ENCODE assay signal across 19 cellular contexts in the genomic region with DNA sequence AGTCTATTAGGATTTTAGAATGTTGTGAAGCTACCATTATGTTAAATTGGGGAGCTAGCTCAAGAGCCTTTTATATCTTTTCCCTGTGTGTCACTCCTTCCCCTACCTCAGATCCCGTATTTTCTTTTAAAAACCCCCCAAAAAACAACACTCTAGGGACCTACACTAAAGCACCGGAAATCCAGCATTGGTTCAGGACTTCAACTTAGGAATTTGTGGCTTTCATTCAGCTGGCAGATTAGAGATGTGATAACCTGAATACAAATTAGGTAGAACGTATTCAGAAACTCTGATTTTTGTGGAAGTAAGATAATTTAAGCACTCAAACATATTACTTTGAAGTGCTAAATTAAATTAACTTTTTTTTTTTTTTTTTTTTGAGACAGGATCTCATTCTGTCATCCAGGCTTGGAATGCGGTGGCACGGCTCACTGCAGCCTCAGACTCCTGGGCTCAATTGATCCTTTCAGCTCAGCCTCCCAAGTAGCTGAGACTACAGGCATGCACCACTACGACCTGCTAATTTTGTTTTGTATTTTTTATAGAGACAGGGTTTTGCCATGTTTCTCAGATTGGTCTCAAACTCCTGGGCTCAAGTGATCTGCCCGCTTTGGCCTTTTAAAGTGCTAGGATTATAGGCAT. TPM values are rescaled to one million over a fixed set of nuclear protein-coding genes. Genes with fewer than 3 reads are reported as not detected.
A peak's percentile ranks its signal among the peaks of the same experiment; 100 is the strongest.
DNase-seq lines count a peak whose midpoint lies in the region; ATAC-seq and TF ChIP-seq lines count a peak whose summit lies in the region.
"Had no signal": no experiment of that assay in that cellular context is flagged by ENCODE, and none has a peak within 500 bp of the region (broad histone marks: within the 10 kb centered on the region; RNA-seq: fewer than 3 reads in every experiment).

No MANE protein-coding gene starts in this region.

- CTCF ChIA-PET in RWPE1 (lab: Yijun Ruan, JAX), result interaction anchor here (0.7 to 1.5 kb wide), 5 partner anchors 34 to 1038 kb away, joined by 3 to 9 read pairs (median 5); no protein-coding TSS in a partner anchor

- H3K9me3 ChIP-seq in SJCRH30 (replicated peaks), result no peaks in the 10 kb centered on the region

- H3K4me3 ChIP-seq in SJCRH30 (peak overlapping the region; percentile 48), dorsolateral prefrontal cortex (peak overlapping the region in 34 of 59 donors; percentile 0 to 42 (median 18))

- no peaks in the 10 kb centered on the region for H3K36me3 ChIP-seq in SJCRH30

- POLR2A ChIA-PET in RWPE1 (lab: Yijun Ruan, JAX; ENCODE audit: low non-redundant PET), result no interaction called here

- intact Hi-C loops in dorsolateral prefrontal cortex (cut with DNase I), result no loop called here

- DNase-seq in Daoy (ENCODE audit: low read depth), result peak; percentile 23
- DNase-seq in SJCRH30, result peak; percentile 38 to 75
- no peak for DNase-seq in dorsolateral prefrontal cortex
- DNase-seq in mesothelial cell of epicardium (ENCODE audit: low spot score in 2 of 2, unreplicated experiment in 2 of 2), result no peak
- DNase-seq in RWPE1 (ENCODE audit: low spot score), result no peak
- DNase-seq in AG20443 (ENCODE audit: low spot score), result no peak
- DNase-seq: C1 segment of cervical spinal cord, DMS 273 treated with DMSO at 0.1 percent for 48 hours, H7, IMR-90, Karpas-422, MM.1S, NCI-H1092 treated with DMSO at 0.1 percent for 48 hours, NCI-H1694, NCI-H2227 treated with DMSO at 0.1 percent for 48 hours, NCI-H524, SHP77 treated with DMSO at 0.1 percent for 48 hours had no signal

- H3K4me1 Mint-ChIP-seq in mesothelial cell of epicardium, result peaks cover 38% of the 10 kb centered on the region

- peaks cover 25% of the 10 kb centered on the region for H3K4me1 ChIP-seq in SJCRH30

- H3K36me3 Mint-ChIP-seq in mesothelial cell of epicardium, result no peaks in the 10 kb centered on the region

- ATAC-seq in HG03097 (IDR thresholded peaks at IDR 0.05; ENCODE audit: low FRiP score, unreplicated experiment) (no peak), HG02610 (IDR thresholded peaks at IDR 0.05; ENCODE audit: unreplicated experiment) (no peak)

- H3K9me3 Mint-ChIP-seq in mesothelial cell of epicardium, result no peaks in the 10 kb centered on the region

- peak overlapping the region; percentile 59 for H3K27ac ChIP-seq in SJCRH30
- peak overlapping the region in 26 of 59 donors; percentile 0 to 55 (median 12) for H3K27ac ChIP-seq in dorsolateral prefrontal cortex
- no peak overlapping the region for H3K27ac ChIP-seq in RWPE1

- H3K27me3 ChIP-seq in SJCRH30 (no peaks in the 10 kb centered on the region), dorsolateral prefrontal cortex (no peaks in the 10 kb centered on the region)

- H3K4me3 Mint-ChIP-seq in mesothelial cell of epicardium, result no peak overlapping the region

- H3K27ac Mint-ChIP-seq in mesothelial cell of epicardium, result peak overlapping the region; percentile 58

- no peaks in the 10 kb centered on the region for H3K27me3 Mint-ChIP-seq in mesothelial cell of epicardium (ENCODE audit: low read depth)

- TF ChIP-seq CTCF in dorsolateral prefrontal cortex (IDR thresholded peaks at IDR 0.05 in 54 of 56, conservative IDR thresholded peaks at IDR 0.05 in 2 of 56; ENCODE audit: low read depth in 1 of 56, partially characterized antibody in 56 of 56) (peak in 1 of 56 donors; percentile 7), mesothelial cell of epicardium (IDR thresholded peaks at IDR 0.05; ENCODE audit: unreplicated experiment) (no peak), RWPE1 (conservative IDR thresholded peaks at IDR 0.05; ENCODE audit: low read depth) (no peak)

RNA-seq across cellular contexts. Expression of gene TBC1D12, which starts 6.8 kb away (rescaled TPM):
- 8.1 and 10.9 TPM in 2 replicates for total RNA-seq in Daoy (2014; rRNA removed; shearing (Covaris generic))
- 9.7 and 13.2 TPM in 2 replicates for total RNA-seq in SJCRH30 (2014; rRNA removed; shearing (Covaris generic))
- total RNA-seq in dorsolateral prefrontal cortex (10 to 100 TPM; 13.7 to 84.3 (median 27.5) TPM), mesothelial cell of epicardium (8.5 to 10.1 TPM (median 8.9 TPM) in 3 replicates)

RNA-seq across cellular contexts. Expression of gene NOC3L, which starts 46.4 kb away (rescaled TPM):
- total RNA-seq in Daoy (2014; rRNA removed; shearing (Covaris generic)), result 46.3 and 48.6 TPM in 2 replicates
- total RNA-seq in SJCRH30 (2014; rRNA removed; shearing (Covaris generic)), result 31.3 and 34.0 TPM in 2 replicates
- total RNA-seq in dorsolateral prefrontal cortex, result 10 to 100 TPM in 99 of 120 experiments, 1 to 10 TPM in 21; 6.0 to 19.1 (median 12.2) TPM
- total RNA-seq in mesothelial cell of epicardium, result 23.7 to 26.2 TPM (median 25.5 TPM) in 3 replicates

Comparison
In these comparisons a context has a peak if more than half of its experiments do, and no peak if none do; other contexts are left out.
1. DNase-seq: peak in Daoy (single experiment) and SJCRH30 (2 of 2); none in dorsolateral prefrontal cortex (0 of 10), mesothelial cell of epicardium (0 of 2), RWPE1 (single experiment) and AG20443 (single experiment).